Comparison of ENCODE assay signal across 20 cellular contexts in the genomic region with DNA sequence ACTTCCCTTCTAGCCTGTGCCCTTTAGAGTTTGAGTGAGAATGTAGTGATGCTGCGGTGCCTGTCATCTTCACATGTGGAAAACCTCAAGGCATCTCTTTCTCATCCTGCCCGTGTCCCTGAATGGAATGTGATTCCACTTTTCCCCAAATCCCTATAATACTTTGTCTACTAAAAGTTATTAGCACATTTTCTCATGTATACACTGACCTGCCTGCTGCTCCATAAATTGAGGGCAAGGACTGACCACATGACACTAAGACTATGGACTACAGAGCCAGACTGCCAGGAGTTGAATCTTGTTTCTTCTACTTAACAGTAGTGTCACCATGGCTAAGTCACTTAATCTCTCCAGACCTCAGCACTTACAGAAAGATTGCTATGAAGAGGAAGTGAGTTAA.
"Had no signal": no experiment of that assay in that cellular context is flagged by ENCODE, and none has a peak within 500 bp of the region (broad histone marks: within the 10 kb centered on the region; RNA-seq: fewer than 3 reads in every experiment).

No MANE protein-coding gene starts in this region.

- H3K27me3 ChIP-seq: pancreas, spleen, tibial nerve, vagina had no signal

- DNase-seq: hypothalamus; immature natural killer cell; left ventricle myocardium inferior; naive thymus-derived CD8-positive, alpha-beta T cell; nucleus accumbens; pancreas; posterior cingulate gyrus; retina; right cardiac atrium; spleen; stimulated activated CD4-positive, alpha-beta T cell treated with anti-CD3 and anti-CD28 coated beads, Interleukin-4, amount 100 ng/mL, for 24 hours; stimulated activated naive CD4-positive, alpha-beta T cell; substantia nigra had no signal

- ATAC-seq: naive thymus-derived CD8-positive, alpha-beta T cell; pancreas; right cardiac atrium; sciatic nerve; stimulated activated effector memory CD8-positive, alpha-beta T cell treated with anti-CD3 and anti-CD28 coated beads, Interleukin-12 subunit alpha, Interleukin-12 subunit beta, amount 100 ng/mL, for 72 hours had no signal

- H3K9me3 ChIP-seq: left ventricle myocardium inferior, pancreas, prostate gland, spleen, tibial nerve, vagina had no signal

- H3K27ac ChIP-seq: left ventricle myocardium inferior, pancreas, prostate gland, skin epidermis, spleen, tibial nerve, vagina had no signal

- H3K4me3 ChIP-seq: left ventricle myocardium inferior, lung, pancreas, prostate gland, skin epidermis, spleen, tibial nerve, vagina had no signal

- H3K4me1 ChIP-seq: pancreas, prostate gland, spleen, tibial nerve, vagina had no signal

- H3K36me3 ChIP-seq: pancreas, prostate gland, vagina had no signal
